ENCODE assay signal across 1 cellular context in genomic region chr10:123139165-123139520, GRCh38.
TF ChIP-seq lines count a peak whose summit lies in the region.

No MANE protein-coding gene starts in this region.

TF ChIP-seq in HepG2, 621 proteins besides CTCF, POLR2A, EP300 and RAD21:
- TF ChIP-seq CBX2 (IDR thresholded peaks at IDR 0.05; ENCODE audit: low read depth, low read length), result peak; percentile 94; the same call in 1 of the 2 replicates
- no peak for TF ChIP-seq CBX2 (CRISPR knock-in tag; IDR thresholded peaks at IDR 0.05; ENCODE audit: low read depth)
- no peak for TF ChIP-seq MEIS2 (CRISPR knock-in tag; IDR thresholded peaks at IDR 0.05)
- 0 out of 2 replicates have a peak, but pooled peaks have one; percentile 2 for TF ChIP-seq ZNF710 (CRISPR knock-in tag; IDR thresholded peaks at IDR 0.05; ENCODE audit: borderline replicate concordance)
